24 cellular contexts compared by ENCODE assay signal in genomic region chr10:103581499-103581898, GRCh38.
"Had no signal": no experiment of that assay in that cellular context is flagged by ENCODE, and none has a peak within 500 bp of the region (broad histone marks: within the 10 kb centered on the region; RNA-seq: fewer than 3 reads in every experiment).

No MANE protein-coding gene starts in this region.

- H3K27me3 ChIP-seq: ascending aorta, right lobe of liver, tibial nerve had no signal

- H3K27me3 Mint-ChIP-seq: stimulated activated naive CD8-positive, alpha-beta T cell treated with anti-CD3 and anti-CD28 coated beads, Interleukin-15, amount 100 ng/mL, for 72 hours had no signal

- H3K9me3 ChIP-seq: adrenal gland, ascending aorta, esophagus squamous epithelium, heart right ventricle, right lobe of liver, tibial nerve had no signal

- ATAC-seq: activated T-cell treated with anti-CD3 and anti-CD28 coated beads, Interleukin-2, amount 50 U/mL, for 4 hours; gastroesophageal sphincter; heart right ventricle; left cardiac atrium; right lobe of liver; stimulated activated effector memory CD8-positive, alpha-beta T cell treated with anti-CD3 and anti-CD28 coated beads, Interleukin-12 subunit alpha, Interleukin-12 subunit beta, amount 100 ng/mL, for 72 hours; stimulated activated naive CD8-positive, alpha-beta T cell treated with anti-CD3 and anti-CD28 coated beads, Interleukin-15, amount 100 ng/mL, for 72 hours had no signal

- H3K9me3 Mint-ChIP-seq: activated naive CD4-positive, alpha-beta T cell treated with anti-CD3 and anti-CD28 coated beads for 36 hours; activated T-cell treated with anti-CD3 and anti-CD28 coated beads, Interleukin-2, amount 50 U/mL, for 4 hours; memory B cell; stimulated activated effector memory CD8-positive, alpha-beta T cell treated with anti-CD3 and anti-CD28 coated beads, Interleukin-12 subunit alpha, Interleukin-12 subunit beta, amount 100 ng/mL, for 72 hours; stimulated activated naive CD8-positive, alpha-beta T cell treated with anti-CD3 and anti-CD28 coated beads, Interleukin-15, amount 100 ng/mL, for 72 hours had no signal

- H3K36me3 ChIP-seq: adrenal gland, ascending aorta, brain microvascular endothelial cell, esophagus squamous epithelium, gastroesophageal sphincter, heart right ventricle, right lobe of liver had no signal

- H3K4me1 ChIP-seq: adrenal gland, ascending aorta had no signal

- H3K36me3 Mint-ChIP-seq: memory B cell; stimulated activated effector memory CD8-positive, alpha-beta T cell treated with anti-CD3 and anti-CD28 coated beads, Interleukin-12 subunit alpha, Interleukin-12 subunit beta, amount 100 ng/mL, for 72 hours had no signal

- H3K27ac Mint-ChIP-seq: activated naive CD4-positive, alpha-beta T cell treated with anti-CD3 and anti-CD28 coated beads for 36 hours; endodermal cell; memory B cell; stimulated activated effector memory CD8-positive, alpha-beta T cell treated with anti-CD3 and anti-CD28 coated beads, Interleukin-12 subunit alpha, Interleukin-12 subunit beta, amount 100 ng/mL, for 72 hours had no signal

- DNase-seq: activated CD4-positive, alpha-beta T cell treated with anti-CD3 and anti-CD28 coated beads for 1 hour; activated CD8-positive, alpha-beta memory T cell treated with anti-CD3 and anti-CD28 coated beads, Interleukin-2, amount 50 U/mL, for 48 hours; activated naive CD4-positive, alpha-beta T cell treated with anti-CD3 and anti-CD28 coated beads for 36 hours; activated T-cell treated with anti-CD3 and anti-CD28 coated beads, Interleukin-2, amount 50 U/mL, for 4 hours; adrenal gland; brain microvascular endothelial cell; cortex of kidney; endodermal cell; esophagus squamous epithelium; heart right ventricle; islet precursor cell; left cardiac atrium; occipital lobe; right lobe of liver; small intestine; stimulated activated CD4-positive, alpha-beta T cell treated with anti-CD3 and anti-CD28 coated beads, Interleukin-2, amount 100 ng/mL, for 24 hours; stimulated activated naive CD8-positive, alpha-beta T cell treated with anti-CD3 and anti-CD28 coated beads, Interleukin-15, amount 100 ng/mL, for 72 hours; SW 1271 had no signal

- H3K4me3 Mint-ChIP-seq: activated naive CD4-positive, alpha-beta T cell treated with anti-CD3 and anti-CD28 coated beads for 36 hours; activated T-cell treated with anti-CD3 and anti-CD28 coated beads, Interleukin-2, amount 50 U/mL, for 4 hours; endodermal cell; memory B cell; stimulated activated effector memory CD8-positive, alpha-beta T cell treated with anti-CD3 and anti-CD28 coated beads, Interleukin-12 subunit alpha, Interleukin-12 subunit beta, amount 100 ng/mL, for 72 hours; stimulated activated naive CD8-positive, alpha-beta T cell treated with anti-CD3 and anti-CD28 coated beads, Interleukin-15, amount 100 ng/mL, for 72 hours had no signal

- H3K4me3 ChIP-seq: adrenal gland, ascending aorta, esophagus squamous epithelium, gastroesophageal sphincter, heart right ventricle, right lobe of liver, tibial nerve had no signal

- H3K27ac ChIP-seq: adrenal gland, ascending aorta, brain microvascular endothelial cell, esophagus squamous epithelium, gastroesophageal sphincter, heart right ventricle, right lobe of liver, tibial nerve, VCaP had no signal
